14 cellular contexts compared by ENCODE assay signal in the genomic region with DNA sequence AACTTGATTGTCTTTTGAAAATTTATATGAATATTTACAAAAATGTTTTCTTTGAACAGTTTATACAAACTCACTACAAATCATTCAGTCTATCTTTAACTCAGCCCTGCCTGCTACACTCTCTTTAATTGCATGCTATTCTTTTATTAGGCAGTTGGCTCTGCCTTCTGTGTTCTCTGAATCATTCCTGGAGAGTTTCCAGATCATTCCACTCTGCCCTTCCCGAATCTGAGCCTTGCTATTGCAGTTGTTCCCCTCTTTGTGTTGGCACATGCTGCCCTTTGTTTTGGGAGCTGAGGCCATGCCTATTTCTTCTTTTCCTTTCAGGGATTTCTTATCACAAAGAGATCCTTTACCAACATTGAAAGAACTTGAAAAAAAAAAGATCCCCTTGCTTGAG. TPM values are rescaled to one million over a fixed set of nuclear protein-coding genes. Genes with fewer than 3 reads are reported as not detected.
DNase-seq lines count a peak whose midpoint lies in the region; ATAC-seq, FAIRE-seq and TF ChIP-seq lines count a peak whose summit lies in the region.
"Had no signal": no experiment of that assay in that cellular context is flagged by ENCODE, and none has a peak within 500 bp of the region (broad histone marks: within the 10 kb centered on the region; RNA-seq: fewer than 3 reads in every experiment).

No MANE protein-coding gene starts in this region.

- FAIRE-seq in H1 (lab: Jason Lieb, UNC) = no peak
- FAIRE-seq in RCC 7860 (lab: Jason Lieb, UNC) = no peak
- FAIRE-seq: GM12892, K562 had no signal

- H2BK12ac ChIP-seq in H1 (ENCODE audit: low read depth, low read length) = no peak overlapping the region

- H3K4ac ChIP-seq in H1 (replicated peaks; ENCODE audit: insufficient read length, low read depth, low read length) = no peak overlapping the region

- H4K8ac ChIP-seq in H1 (ENCODE audit: extremely low read depth, insufficient read depth, low read length) = no peak overlapping the region

- H2BK5ac ChIP-seq in H1 (ENCODE audit: low read depth, low read length) = no peak overlapping the region

- 85% methylated on average over 1 of the region's 1 CpG; no CpG with 5 or more reads in 1 of the 2 experiments for WGBS in H1 (ENCODE audit: extremely low coverage in 1 of 2, insufficient coverage in 1 of 2, insufficient read length in 1 of 2, insufficient replicate concordance in 2 of 2, low coverage in 1 of 2, low lambda C conversion rate in 2 of 2, missing lambda C conversion rate in 1 of 2), 2 experiments

- ATAC-seq in Right ventricle myocardium superior (ENCODE audit: poor library complexity) = peak; percentile 96
- ATAC-seq: K562, Panc1 had no signal

- TF ChIP-seq EP300 in H1 (IDR thresholded peaks at IDR 0.05; ENCODE audit: borderline replicate concordance in 1 of 2, low read depth in 2 of 2, low read length in 2 of 2) = no peak

- POLR2A ChIA-PET in H1 (lab: Charles Lee; ENCODE audit: partially characterized antibody) = no interaction called here

- H4K20me1 ChIP-seq in H1 (replicated peaks in 1 of 2; ENCODE audit: control insufficient read depth in 1 of 2, insufficient read depth in 2 of 2, low read length in 2 of 2) = no peaks in the 10 kb centered on the region
- H4K20me1 ChIP-seq in Karpas-422 (ENCODE audit: insufficient read depth, low read depth, low read length) = no peaks in the 10 kb centered on the region

- no peak overlapping the region for H3K9ac ChIP-seq in H1 (replicated peaks in 1 of 4; ENCODE audit: extremely low read depth in 1 of 4, low read depth in 3 of 4, low read length in 3 of 4)
- H3K9ac ChIP-seq in Karpas-422 (ENCODE audit: low read length) = no peak overlapping the region

- TF ChIP-seq POLR2A in H1 (IDR thresholded peaks at IDR 0.05; ENCODE audit: control extremely low read depth in 1 of 2, low read depth in 2 of 2, low read length in 2 of 2) = no peak

- no peak overlapping the region for H2BK15ac ChIP-seq in H1 (ENCODE audit: low read length)

- H3K79me2 ChIP-seq in H1 (ENCODE audit: control insufficient read depth in 1 of 2, insufficient read depth in 2 of 2, low read length in 2 of 2) = no peaks in the 10 kb centered on the region
- no peaks in the 10 kb centered on the region for H3K79me2 ChIP-seq in Karpas-422 (ENCODE audit: low read length)

- H2AFZ ChIP-seq in H1 (ENCODE audit: low read length) = peak overlapping the region; percentile 87
- H2AFZ ChIP-seq in Karpas-422 (ENCODE audit: low read length) = no peak overlapping the region

- H3K27ac ChIP-seq in right atrium auricular region = peak overlapping the region in 1 of 2 donors; percentile 83
- H3K27ac ChIP-seq in H1 (ENCODE audit: low read depth, low read length) = no peak overlapping the region
- H3K27ac ChIP-seq in Karpas-422 (ENCODE audit: low read length) = no peak overlapping the region

- TF ChIP-seq CTCF in right atrium auricular region (IDR thresholded peaks at IDR 0.05) = no peak
- no peak for TF ChIP-seq CTCF in H1 (IDR thresholded peaks at IDR 0.05; ENCODE audit: control extremely low read depth in 1 of 3, insufficient read depth in 1 of 3, low read depth in 1 of 3, low read length in 3 of 3)

- CTCF ChIA-PET in H1 (lab: Charles Lee; ENCODE audit: partially characterized antibody) = no interaction called here

- H4K91ac ChIP-seq in H1 (replicated peaks; ENCODE audit: insufficient read length, low read length) = no peak overlapping the region

- H3K4me2 ChIP-seq in H1 (ENCODE audit: insufficient read depth in 1 of 2, low read depth in 2 of 2, low read length in 2 of 2) (no peak overlapping the region), Karpas-422 (ENCODE audit: low read depth, low read length, poor library complexity, severe bottlenecking) (no peak overlapping the region)

- no peak overlapping the region for H3K18ac ChIP-seq in H1 (ENCODE audit: extremely low read depth, low read length)

- no peaks in the 10 kb centered on the region for H3K27me3 ChIP-seq in right atrium auricular region
- no peaks in the 10 kb centered on the region for H3K27me3 ChIP-seq in H1 (replicated peaks in 1 of 4; ENCODE audit: control insufficient read depth in 3 of 4, extremely low read depth in 1 of 4, insufficient read depth in 3 of 4, low read length in 3 of 4)
- H3K27me3 ChIP-seq in Karpas-422 (ENCODE audit: low read length) = no peaks in the 10 kb centered on the region

- H3K23me2 ChIP-seq in H1 (ENCODE audit: low read depth, low read length) = no peaks in the 10 kb centered on the region

- intact Hi-C loops in Right ventricle myocardium superior (cut with DNase I) = loop anchor here (5.0 kb wide), 1 partner anchor 74 kb away; no protein-coding TSS in a partner anchor

- no peaks in the 10 kb centered on the region for H3K79me1 ChIP-seq in H1 (ENCODE audit: low read depth, low read length)

- no peak overlapping the region for H2AK5ac ChIP-seq in H1 (ENCODE audit: low read depth, low read length)

- no peak overlapping the region for H3K56ac ChIP-seq in H1 (replicated peaks; ENCODE audit: insufficient read length, low read depth, low read length)

- no peak overlapping the region for H2BK20ac ChIP-seq in H1 (ENCODE audit: low read length)

- no peak for DNase-seq in Right ventricle myocardium superior
- DNase-seq in right atrium auricular region (ENCODE audit: low spot score) = no peak
- no peak for DNase-seq in H1 (ENCODE audit: low read depth in 1 of 2, low spot score in 2 of 2)
- DNase-seq in myocyte (ENCODE audit: low read depth) = peak; percentile 67
- DNase-seq in RCC 7860 (ENCODE audit: low spot score) = no peak
- no peak for DNase-seq in Karpas-422
- no peak for DNase-seq in mesenteric fat pad (ENCODE audit: low spot score)
- DNase-seq in COLO668 (lab: John Stamatoyannopoulos, UW; ENCODE audit: unreplicated experiment) = no peak
- DNase-seq: activated CD8-positive, alpha-beta memory T cell treated with anti-CD3 and anti-CD28 coated beads, Interleukin-2, amount 50 U/mL, for 48 hours; effector CD8-positive, alpha-beta T cell; NCI-H2227 treated with DMSO at 0.1 percent for 48 hours had no signal

- H3K9me3 ChIP-seq in right atrium auricular region (no peaks in the 10 kb centered on the region), H1 (ENCODE audit: insufficient read depth in 2 of 2, low read depth in 1 of 2, low read length in 1 of 2) (no peaks in the 10 kb centered on the region), Karpas-422 (ENCODE audit: low read length) (peaks cover 19% of the 10 kb centered on the region)

- H3K4me3 ChIP-seq in right atrium auricular region = no peak overlapping the region
- no peak overlapping the region for H3K4me3 ChIP-seq in H1 (ENCODE audit: extremely low read depth in 1 of 4, insufficient read depth in 2 of 4, low read depth in 3 of 4, low read length in 4 of 4)
- no peak overlapping the region for H3K4me3 ChIP-seq in Karpas-422 (ENCODE audit: low read length)
- H3K4me3 ChIP-seq: K562 had no signal

- no peak overlapping the region for H2BK120ac ChIP-seq in H1 (replicated peaks; ENCODE audit: low read depth, low read length)

- no peaks in the 10 kb centered on the region for H3K9me2 ChIP-seq in Karpas-422 (replicated peaks; ENCODE audit: insufficient read depth, low read length)

- peak overlapping the region; percentile 42 for H3K14ac ChIP-seq in H1 (ENCODE audit: insufficient read length)

- no peaks in the 10 kb centered on the region for H3K36me3 ChIP-seq in right atrium auricular region
- no peaks in the 10 kb centered on the region for H3K36me3 ChIP-seq in H1 (ENCODE audit: control insufficient read depth in 2 of 4, insufficient read depth in 4 of 4, low read length in 3 of 4)
- no peaks in the 10 kb centered on the region for H3K36me3 ChIP-seq in Karpas-422 (ENCODE audit: insufficient read depth, low read length)

- no peak overlapping the region for H3K23ac ChIP-seq in H1 (ENCODE audit: insufficient read length)

- H4K5ac ChIP-seq in H1 (ENCODE audit: insufficient read length, low read depth, low read length) = no peak overlapping the region

- H3K4me1 ChIP-seq in right atrium auricular region (peaks cover 0 to 6% of the 10 kb centered on the region in 2 donors), H1 (replicated peaks in 1 of 4; ENCODE audit: control insufficient read depth in 3 of 4, insufficient read depth in 4 of 4, low read length in 3 of 4) (no peaks in the 10 kb centered on the region; a peak in 1 of 7 replicates), Karpas-422 (ENCODE audit: low read length) (no peaks in the 10 kb centered on the region)

- TF ChIP-seq RAD21 in H1 (IDR thresholded peaks at IDR 0.05 in 1 of 2, conservative IDR thresholded peaks at IDR 0.05 in 1 of 2; ENCODE audit: low read depth in 2 of 2, low read length in 2 of 2) = no peak

TF ChIP-seq in H1, 55 proteins besides CTCF, POLR2A, EP300 and RAD21:
- no peak for TF ChIP-seq USF2 (IDR thresholded peaks at IDR 0.05; ENCODE audit: low read length)
- no peak for TF ChIP-seq MAX (IDR thresholded peaks at IDR 0.05)
- no peak for TF ChIP-seq HDAC6 (IDR thresholded peaks at IDR 0.05; ENCODE audit: low read depth, low read length)
- TF ChIP-seq CHD1 (IDR thresholded peaks at IDR 0.05; ENCODE audit: low read depth, low read length) = no peak

RNA-seq across cellular contexts. Expression of gene TECRL, which starts 8.7 kb away (rescaled TPM):
- 1,034 TPM for total RNA-seq in Right ventricle myocardium superior
- 100 to 1,000 TPM; 203 to 712 TPM for total RNA-seq in right atrium auricular region
- not detected in 2 replicates for total RNA-seq in H1 (2021; fragmentation: NEBNext Ultra II Directional; extraction: Animal tissue kit (Norgen Biotek cat#: 25700))
- not detected in 2 replicates for polyA plus RNA-seq in H1 (2011; rRNA removed)
- not detected for polyA plus RNA-seq in H1 (2011; cell fraction: cytosol; rRNA removed)
- polyA plus RNA-seq in H1 (2011; cell fraction: nucleus; rRNA removed) = not detected
- not detected in 4 replicates for polyA plus RNA-seq in H1 (2012, experiment 1 of 2)
- polyA plus RNA-seq in H1 (2012, experiment 2 of 2) = not detected
- not detected for polyA plus RNA-seq in H1 (2013, experiment 1 of 2)
- not detected for polyA plus RNA-seq in H1 (2013, experiment 2 of 2)
- not detected in 2 replicates for polyA minus RNA-seq in H1 (2011; rRNA and poly(A)+ RNA removed)
- not detected for polyA minus RNA-seq in H1 (2011; cell fraction: cytosol; rRNA and poly(A)+ RNA removed)
- not detected for polyA minus RNA-seq in H1 (2011; cell fraction: nucleus; rRNA and poly(A)+ RNA removed)
- total RNA-seq in myocyte = not detected in 2 replicates
- not detected for polyA plus RNA-seq in myocyte (2012)
- total RNA-seq in Karpas-422 (2014; rRNA removed; shearing (Covaris generic); ENCODE audit: low replicate concordance) = not detected in 2 replicates
- total RNA-seq in mesenteric fat pad = not detected
- total RNA-seq: K562 had no signal
- polyA plus RNA-seq: K562 had no signal

Comparison
In these comparisons a context has a peak if more than half of its experiments do, and no peak if none do; other contexts are left out.
1. RNA of gene TECRL, which starts 8.7 kb away (total RNA-seq): 1,034 TPM in Right ventricle myocardium superior (single experiment) and 203 to 712 TPM in right atrium auricular region; not detected in H1, not detected in myocyte, not detected in Karpas-422 and not detected in mesenteric fat pad (single experiment); every median in the first group is over 100 times any median in the second.